ENCODE assay signal across 8 cellular contexts in the genomic region with DNA sequence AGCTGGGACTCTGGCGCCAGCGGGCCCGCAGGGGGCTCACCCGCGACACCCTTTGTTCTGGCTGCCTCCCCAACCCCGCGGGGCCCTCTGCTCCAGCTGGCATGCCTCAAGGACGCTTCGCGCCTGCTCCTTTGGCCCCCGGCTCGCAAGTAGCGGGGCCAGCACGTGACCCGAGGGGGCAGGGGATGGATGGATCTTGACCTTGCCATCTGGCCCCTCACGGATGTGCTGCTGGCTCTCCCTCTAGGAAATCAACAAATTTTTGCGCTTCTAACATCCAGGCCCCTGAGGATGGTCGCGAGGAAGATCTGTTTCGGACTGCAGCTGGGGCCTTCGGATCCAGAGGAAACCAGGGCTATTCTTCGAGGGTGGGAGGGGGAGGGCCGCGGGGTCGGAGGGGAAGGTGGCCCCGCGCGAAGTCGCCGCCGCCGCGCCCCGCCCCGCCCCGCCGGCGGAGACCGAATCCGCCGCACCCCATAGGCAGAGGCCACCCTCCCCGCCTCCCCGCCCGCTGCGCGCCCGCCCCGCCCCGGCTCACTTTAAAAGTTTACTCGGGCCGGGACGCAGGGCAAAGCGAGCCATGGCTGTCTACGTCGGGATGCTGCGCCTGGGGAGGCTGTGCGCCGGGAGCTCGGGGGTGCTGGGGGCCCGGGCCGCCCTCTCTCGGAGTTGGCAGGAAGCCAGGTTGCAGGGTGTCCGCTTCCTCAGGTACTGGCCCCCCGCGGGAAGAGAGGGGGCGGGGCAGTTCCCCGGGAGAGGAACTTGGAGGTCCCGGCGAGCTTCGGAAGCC. TPM values are rescaled to one million over a fixed set of nuclear protein-coding genes. Genes with fewer than 3 reads are reported as not detected.
DNase-seq lines count a peak whose midpoint lies in the region; TF ChIP-seq lines count a peak whose summit lies in the region.

ACSF2 (plus strand) TSS at position 537 of the 790 bp plus-strand sequence; CDS start at position 581, 44 bp downstream.

- no peaks in the 10 kb centered on the region for H3K9me3 ChIP-seq in esophagus (ENCODE audit: control insufficient read depth in 2 of 2, insufficient read depth in 1 of 2, low read depth in 1 of 2, low read length in 1 of 2)

- H3K27ac ChIP-seq in esophagus (ENCODE audit: low read depth in 2 of 2, low read length in 1 of 2): peak within 1 kb of the TSS; percentile 42 to 84

- CTCF ChIA-PET in HEK293T (lab: Yijun Ruan, JAX): interaction anchor here (1.5 to 1.9 kb wide), 3 partner anchors 26 to 64 kb away, joined by 5 to 10 read pairs (median 5); partner anchors contain the start of gene LRRC59

- DNase-seq in ELR (ENCODE audit: low read depth) (peak; percentile 77), HEK293T (ENCODE audit: extremely low spot score) (peak; percentile 76), NOMO-1 treated with DMSO at 0.1 percent for 48 hours (lab: John Stamatoyannopoulos, UW; ENCODE audit: unreplicated experiment) (peak; percentile 38), activated T-cell treated with anti-CD3 and anti-CD28 coated beads for 1 hour (ENCODE audit: low read depth) (peak; percentile 64), myocyte (ENCODE audit: low read depth) (peak; percentile 67), SHP77 treated with DMSO at 0.1 percent for 48 hours (lab: John Stamatoyannopoulos, UW) (no peak)
- DNase-seq in stimulated activated CD8-positive, alpha-beta memory T cell treated with anti-CD3 and anti-CD28 coated beads, Interleukin-7, amount 100 ng/mL, for 48 hours (ENCODE audit: extremely low read depth in 1 of 2, low read depth in 1 of 2): peak; percentile 32 to 54

- WGBS in esophagus, 2 donors: 1% methylated on average over 55 to 70 of the region's 70 CpGs

- no peaks in the 10 kb centered on the region for H3K36me3 ChIP-seq in esophagus (ENCODE audit: control insufficient read depth in 2 of 2, insufficient read depth in 2 of 2, low read length in 1 of 2)

- POLR2A ChIA-PET in HEK293T (lab: Yijun Ruan, JAX): interaction anchor here (0.5 to 3.8 kb wide), 10 partner anchors 10 to 62 kb away, joined by 3 to 41 read pairs (median 4); partner anchors contain the start of gene LRRC59

- H3K27me3 ChIP-seq in esophagus (ENCODE audit: control insufficient read depth in 1 of 2, insufficient read depth in 2 of 2, low read length in 2 of 2): no peaks in the 10 kb centered on the region

- H3K4me1 ChIP-seq in esophagus (ENCODE audit: control insufficient read depth in 2 of 2, insufficient read depth in 2 of 2, low read length in 1 of 2): peaks cover 0 to 10% of the 10 kb centered on the region in 2 donors

- H3K4me3 ChIP-seq in esophagus (ENCODE audit: low read depth in 1 of 2, low read length in 2 of 2): peak within 1 kb of the TSS; percentile 49 to 69

TF ChIP-seq in HEK293T, 16 proteins besides CTCF, POLR2A, EP300 and RAD21:
- TF ChIP-seq NFRKB (IDR thresholded peaks at IDR 0.05): no peak
- no peak for TF ChIP-seq LEF1 (IDR thresholded peaks at IDR 0.05; ENCODE audit: borderline replicate concordance)
- TF ChIP-seq L3MBTL2 (conservative IDR thresholded peaks at IDR 0.05): peak; percentile 78
- no peak for TF ChIP-seq PKNOX1 (IDR thresholded peaks at IDR 0.05)
- no peak for TF ChIP-seq FOXA1 (IDR thresholded peaks at IDR 0.05)
- TF ChIP-seq ELF4 (IDR thresholded peaks at IDR 0.05): no peak
- TF ChIP-seq HDGF (IDR thresholded peaks at IDR 0.05; ENCODE audit: borderline replicate concordance): no peak

RNA-seq across cellular contexts. Expression of gene ACSF2, which starts in this region (rescaled TPM):
- 10 to 100 TPM; 13.5 to 22.6 TPM for polyA plus RNA-seq in esophagus
- total RNA-seq in myocyte: 20.8 and 29.9 TPM in 2 replicates
- polyA plus RNA-seq in myocyte (2012): 38.8 TPM
